In genomic region chr1:101240041-101240430, GRCh38 we compare ENCODE assay signal across 1 cellular context.
TF ChIP-seq lines count a peak whose summit lies in the region.

No MANE protein-coding gene starts in this region.

TF ChIP-seq in GM12878, 131 proteins besides CTCF, POLR2A, EP300 and RAD21 (continued from another document):
- TF ChIP-seq STAT3 (IDR thresholded peaks at IDR 0.05; ENCODE audit: low read depth, low read length) (no peak), MTA3 (IDR thresholded peaks at IDR 0.05; ENCODE audit: borderline replicate concordance, low read length) (no peak)
